Comparison of ENCODE assay signal across 32 cellular contexts in the genomic region with DNA sequence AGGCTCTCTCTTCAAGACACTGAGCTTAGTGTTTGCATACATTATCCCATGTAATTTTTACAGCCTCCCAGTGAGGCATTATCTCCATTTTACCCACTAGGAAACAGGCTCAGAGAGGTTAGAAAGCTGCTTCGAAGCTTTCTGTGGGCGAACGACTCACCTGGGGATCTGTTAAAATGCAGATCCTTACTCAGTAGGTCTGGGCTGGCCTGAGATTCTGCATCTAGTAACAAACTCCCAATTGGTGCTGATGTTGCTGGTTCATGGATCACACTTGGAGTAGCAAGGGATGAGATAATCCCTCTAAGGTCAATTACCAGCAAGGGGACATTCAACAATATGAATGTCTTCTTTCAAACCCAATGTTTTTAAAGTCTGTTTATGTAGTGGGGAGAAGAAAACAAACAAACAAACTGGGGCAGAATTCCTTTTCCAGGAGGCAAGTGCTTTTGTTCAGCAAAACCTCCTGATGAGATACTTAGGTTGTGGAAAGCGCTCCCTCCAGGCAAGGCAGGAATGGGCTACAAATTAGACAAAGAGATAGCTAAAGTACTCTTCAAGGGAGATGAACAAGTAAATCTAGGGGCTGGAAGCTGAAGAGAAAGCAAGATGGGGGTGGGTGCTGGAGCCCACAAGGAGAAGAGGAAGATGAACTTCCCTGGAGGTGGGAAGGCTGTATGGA.
"Had no signal": no experiment of that assay in that cellular context is flagged by ENCODE, and none has a peak within 500 bp of the region (broad histone marks: within the 10 kb centered on the region; RNA-seq: fewer than 3 reads in every experiment).

No MANE protein-coding gene starts in this region.

- H2AFZ ChIP-seq: parathyroid adenoma had no signal

- FAIRE-seq: astrocyte, endothelial cell of umbilical vein, kidney, urothelium cell line had no signal

- DNase-seq: activated B cell treated with CpG ODN at 0.5 μM for 24 hours; activated CD4-positive, alpha-beta memory T cell treated with anti-CD3 and anti-CD28 coated beads for 36 hours; activated CD8-positive, alpha-beta memory T cell treated with anti-CD3 and anti-CD28 coated beads, Interleukin-2, amount 50 U/mL, for 48 hours; activated gamma-delta T cell treated with Interleukin-2 at 50 U/mL for 16 hours; activated naive CD4-positive, alpha-beta T cell treated with anti-CD3 and anti-CD28 coated beads, Interleukin-2, amount 50 U/mL, for 16 hours; activated T-cell treated with anti-CD3 and anti-CD28 coated beads, Interleukin-2, amount 50 U/mL, for 24 hours; amniotic stem cell; brain microvascular endothelial cell; caudate nucleus; cortex of kidney; hippocampal formation; immature natural killer cell; kidney; left colon; mammary epithelial cell; occipital lobe; psoas muscle; stimulated activated CD4-positive, alpha-beta T cell treated with anti-CD3 and anti-CD28 coated beads, Interleukin-15, amount 100 ng/mL, for 24 hours; stimulated activated naive CD4-positive, alpha-beta T cell; SW 1271; T1000; tibial artery had no signal

- H3K9me3 ChIP-seq: psoas muscle, suprapubic skin had no signal

- ATAC-seq: activated T-helper 17 cell treated with anti-CD3 and anti-CD28 coated beads, Interleukin-2, amount 50 U/mL, for 72 hours; gastroesophageal sphincter; left colon; psoas muscle had no signal

- H3K4me3 ChIP-seq: gastroesophageal sphincter, psoas muscle, smooth muscle cell, suprapubic skin, tibial artery had no signal

- H3K27me3 ChIP-seq: brain microvascular endothelial cell, gastroesophageal sphincter, suprapubic skin, tibial artery had no signal

- H3K27ac ChIP-seq: brain microvascular endothelial cell, gastroesophageal sphincter, parathyroid adenoma, psoas muscle, suprapubic skin, tibial artery had no signal

- H3K36me3 ChIP-seq: brain microvascular endothelial cell, gastroesophageal sphincter, suprapubic skin, tibial artery had no signal

- H3K4me3 Mint-ChIP-seq: activated B cell treated with CpG ODN at 0.5 μM for 24 hours; activated CD4-positive, alpha-beta memory T cell treated with anti-CD3 and anti-CD28 coated beads for 36 hours; activated T-cell treated with anti-CD3 and anti-CD28 coated beads, Interleukin-2, amount 50 U/mL, for 24 hours; activated T-helper 17 cell treated with anti-CD3 and anti-CD28 coated beads, Interleukin-2, amount 50 U/mL, for 72 hours; immature natural killer cell; nephron; T-helper 1 cell treated with Interleukin-12 subunit alpha and Interleukin-12 subunit beta and Interleukin-4 antibody, amounts not matched to agents 30 μg/mL and 1 μg/mL, for 36 hours had no signal

- H3K9ac ChIP-seq: parathyroid adenoma had no signal

- H3K79me2 ChIP-seq: parathyroid adenoma had no signal

- H3K36me3 Mint-ChIP-seq: activated CD4-positive, alpha-beta memory T cell treated with anti-CD3 and anti-CD28 coated beads for 36 hours; immature natural killer cell had no signal

- H3K4me2 ChIP-seq: smooth muscle cell had no signal

- H3K9me3 Mint-ChIP-seq: activated B cell treated with CpG ODN at 0.5 μM for 24 hours; activated CD4-positive, alpha-beta memory T cell treated with anti-CD3 and anti-CD28 coated beads for 36 hours; immature natural killer cell had no signal

- H3K4me1 ChIP-seq: gastroesophageal sphincter, parathyroid adenoma, psoas muscle had no signal

- H3K27ac Mint-ChIP-seq: activated B cell treated with CpG ODN at 0.5 μM for 24 hours; activated CD4-positive, alpha-beta memory T cell treated with anti-CD3 and anti-CD28 coated beads for 36 hours; activated T-cell treated with anti-CD3 and anti-CD28 coated beads, Interleukin-2, amount 50 U/mL, for 24 hours; immature natural killer cell; T-helper 1 cell treated with Interleukin-12 subunit alpha and Interleukin-12 subunit beta and Interleukin-4 antibody, amounts not matched to agents 30 μg/mL and 1 μg/mL, for 36 hours had no signal
